Comparison of ENCODE assay signal across 28 cellular contexts in genomic region chr1:175042650-175043049, GRCh38. TPM values are rescaled to one million over a fixed set of nuclear protein-coding genes. Genes with fewer than 3 reads are reported as not detected.
DNase-seq lines count a peak whose midpoint lies in the region; ATAC-seq, FAIRE-seq and TF ChIP-seq lines count a peak whose summit lies in the region.
"Had no signal": no experiment of that assay in that cellular context is flagged by ENCODE, and none has a peak within 500 bp of the region (broad histone marks: within the 10 kb centered on the region; RNA-seq: fewer than 3 reads in every experiment).

No MANE protein-coding gene starts in this region.

- in situ Hi-C loops in HepG2 (cut with HindIII; ENCODE audit: extremely low pct_ligation_motif_present, low pct_unique_long_range_greater_than_20kb) (loop anchor here (5.0 kb wide), 1 partner anchor 75 kb away; no protein-coding TSS in a partner anchor), K562 (cut with MboI) (loop anchor here (5.0 kb wide), 1 partner anchor 85 kb away; no protein-coding TSS in a partner anchor)

- H3K36me3 Mint-ChIP-seq in CD14-positive monocyte: no peaks in the 10 kb centered on the region
- H3K36me3 Mint-ChIP-seq: CD8-positive, alpha-beta T cell had no signal

- no peak overlapping the region for H3K4me3 ChIP-seq in HepG2 (replicated peaks in 1 of 3; ENCODE audit: insufficient read depth in 1 of 3, low read depth in 2 of 3, low read length in 3 of 3)
- H3K4me3 ChIP-seq in right lobe of liver: no peak overlapping the region
- H3K4me3 ChIP-seq in K562: no peak overlapping the region
- H3K4me3 ChIP-seq: BLaER1, GM12878 had no signal

- WGBS in HepG2 (ENCODE audit: low lambda C conversion rate): 30% methylated on average over 3 of the region's 3 CpGs
- 35% methylated on average over 3 of the region's 3 CpGs for WGBS in right lobe of liver (ENCODE audit: insufficient coverage, low coverage, low lambda C conversion rate, missing lambda C conversion rate)
- 2% methylated on average over 3 of the region's 3 CpGs for WGBS in K562 (ENCODE audit: insufficient coverage, low coverage, missing lambda C conversion rate)

- H3K9me3 ChIP-seq in HepG2 (ENCODE audit: low read length) (no peaks in the 10 kb centered on the region), right lobe of liver (no peaks in the 10 kb centered on the region), K562 (replicated peaks; ENCODE audit: control insufficient read depth, insufficient read depth, low read depth, low read length) (no peaks in the 10 kb centered on the region)
- H3K9me3 ChIP-seq: BE2C, Caco-2 had no signal

- H3K9me1 ChIP-seq in K562 (ENCODE audit: control insufficient read depth, insufficient read depth, low read length): no peaks in the 10 kb centered on the region

- no peak overlapping the region for H3K4me3 Mint-ChIP-seq in CD14-positive monocyte
- H3K4me3 Mint-ChIP-seq: CD4-positive, alpha-beta T cell; CD8-positive, alpha-beta T cell had no signal

- H3K79me2 ChIP-seq in HepG2 (ENCODE audit: insufficient read depth, low read length) (no peaks in the 10 kb centered on the region), K562 (ENCODE audit: control insufficient read depth, insufficient read depth, low read length) (no peaks in the 10 kb centered on the region)

- TF ChIP-seq POLR2A in HepG2 (IDR thresholded peaks at IDR 0.05; ENCODE audit: insufficient read depth in 1 of 2, low read depth in 2 of 2, low read length in 2 of 2) (no peak), right lobe of liver (IDR thresholded peaks at IDR 0.05) (no peak), K562 (conservative IDR thresholded peaks at IDR 0.05) (no peak)

- H3K4me2 ChIP-seq in HepG2 (ENCODE audit: low read depth, low read length) (no peak overlapping the region), K562 (ENCODE audit: insufficient read depth, low read length) (no peak overlapping the region)
- H3K4me2 ChIP-seq: BLaER1 had no signal

- no peak overlapping the region for H3K27ac Mint-ChIP-seq in CD14-positive monocyte
- H3K27ac Mint-ChIP-seq: CD4-positive, alpha-beta T cell; CD8-positive, alpha-beta T cell had no signal

- H3K27ac ChIP-seq in HepG2 (ENCODE audit: extremely low read length, insufficient read depth, low read length) (no peak overlapping the region), right lobe of liver (no peak overlapping the region), K562 (ENCODE audit: extremely low read depth, low read depth, low read length) (no peak overlapping the region)
- H3K27ac ChIP-seq: 22Rv1, BLaER1 had no signal

- peaks cover 0 to 3% (median 0%) of the 10 kb centered on the region in 3 donors for H3K27me3 Mint-ChIP-seq in CD14-positive monocyte (ENCODE audit: low read depth in 3 of 3)

- no peak for FAIRE-seq in HepG2 (lab: Jason Lieb, UNC)
- no peak for FAIRE-seq in K562 (lab: Jason Lieb, UNC)
- FAIRE-seq: GM12878, GM12892, GM18507 had no signal

- TF ChIP-seq CTCF in HepG2 (CRISPR knock-in tag; IDR thresholded peaks at IDR 0.05) (no peak), right lobe of liver (IDR thresholded peaks at IDR 0.05) (no peak), K562 (IDR thresholded peaks at IDR 0.05 in 2 of 3, conservative IDR thresholded peaks at IDR 0.05 in 1 of 3; ENCODE audit: insufficient read depth in 2 of 3, low read depth in 1 of 3, low read length in 3 of 3) (no peak), CD14-positive monocyte (IDR thresholded peaks at IDR 0.05) (no peak)

- TF ChIP-seq RAD21 in HepG2 (CRISPR knock-in tag; IDR thresholded peaks at IDR 0.05) (no peak), K562 (CRISPR knock-in tag; conservative IDR thresholded peaks at IDR 0.05 in 1 of 2, IDR thresholded peaks at IDR 0.05 in 1 of 2) (no peak)

- DNase-seq in HepG2 (ENCODE audit: low spot score) (no peak), right lobe of liver (no peak), K562 (ENCODE audit: extremely low read depth in 1 of 4, low spot score in 3 of 4) (no peak), CD14-positive monocyte (ENCODE audit: low spot score) (no peak)
- DNase-seq in stimulated activated CD4-positive, alpha-beta T cell treated with anti-CD3 and anti-CD28 coated beads, Interleukin-2, amount 100 ng/mL, for 48 hours: no peak
- DNase-seq: ACHN; BE2C; C1 segment of cervical spinal cord; Caco-2; Calu3; CD4-positive, alpha-beta T cell; CD8-positive, alpha-beta T cell; DMS 273 treated with DMSO at 0.1 percent for 48 hours; DMS153; DMS53; DMS79; DND-41; EL; GDM1 had no signal

- H2AFZ ChIP-seq in HepG2 (ENCODE audit: low read length): no peak overlapping the region
- H2AFZ ChIP-seq in K562 (ENCODE audit: low read depth, low read length): no peak overlapping the region

- H3K4me1 ChIP-seq in HepG2 (ENCODE audit: insufficient read depth, low read length): peaks cover 14% of the 10 kb centered on the region
- no peaks in the 10 kb centered on the region for H3K4me1 ChIP-seq in right lobe of liver
- peaks cover 0 to 11% of the 10 kb centered on the region in 2 experiments; a peak in 1 of 5 replicates for H3K4me1 ChIP-seq in K562 (replicated peaks in 1 of 2; ENCODE audit: control insufficient read depth in 2 of 2, insufficient read depth in 2 of 2, low read length in 2 of 2)
- H3K4me1 ChIP-seq: BE2C, BLaER1, Caco-2 had no signal

- intact Hi-C loops in HepG2 (cut with micrococcal nuclease; ENCODE audit: unreplicated experiment): no loop called here
- intact Hi-C loops in right lobe of liver (cut with DNase I): no loop called here
- intact Hi-C loops in K562 (cut with micrococcal nuclease): no loop called here
- intact Hi-C loops in CD14-positive monocyte (cut with micrococcal nuclease): no loop called here

- TF ChIP-seq EP300 in HepG2 (IDR thresholded peaks at IDR 0.05; ENCODE audit: low read depth in 2 of 2, low read length in 2 of 2): no peak
- no peak for TF ChIP-seq EP300 in HepG2 (CRISPR knock-in tag; IDR thresholded peaks at IDR 0.05; ENCODE audit: borderline replicate concordance)
- no peak for TF ChIP-seq EP300 in K562 (IDR thresholded peaks at IDR 0.05; ENCODE audit: low read length)

- peaks cover under 1% of the 10 kb centered on the region for H3K4me1 Mint-ChIP-seq in CD14-positive monocyte

- peaks cover 6 to 16% (median 13%) of the 10 kb centered on the region in 7 donors for H3K9me3 Mint-ChIP-seq in CD14-positive monocyte
- H3K9me3 Mint-ChIP-seq: CD4-positive, alpha-beta T cell; CD8-positive, alpha-beta T cell had no signal

- H3K36me3 ChIP-seq in HepG2 (replicated peaks in 1 of 2; ENCODE audit: control insufficient read depth in 1 of 2, insufficient read depth in 2 of 2, low read length in 2 of 2): no peaks in the 10 kb centered on the region
- H3K36me3 ChIP-seq in right lobe of liver: no peaks in the 10 kb centered on the region
- no peaks in the 10 kb centered on the region for H3K36me3 ChIP-seq in K562 (ENCODE audit: control insufficient read depth, insufficient read depth, low read length)
- H3K36me3 ChIP-seq: BE2C, BLaER1 had no signal

- H4K20me1 ChIP-seq in HepG2 (ENCODE audit: insufficient read depth, low read length): no peaks in the 10 kb centered on the region
- no peaks in the 10 kb centered on the region for H4K20me1 ChIP-seq in K562 (replicated peaks; ENCODE audit: control insufficient read depth, insufficient read depth, low read length)
- H4K20me1 ChIP-seq: BLaER1 had no signal

- CTCF ChIA-PET in HepG2 (lab: Yijun Ruan, JAX; ENCODE audit: low intra/inter-chr PET ratio, low total read pairs): no interaction called here
- CTCF ChIA-PET in K562 (lab: Yijun Ruan, JAX; ENCODE audit: low intra/inter-chr PET ratio): interaction anchor here (0.7 kb wide), 1 partner anchor 113 kb away, joined by 4 read pairs; no protein-coding TSS in a partner anchor

- no peak for ATAC-seq in HepG2
- no peak for ATAC-seq in right lobe of liver
- ATAC-seq in K562: no peak
- ATAC-seq: CD8-positive, alpha-beta T cell; GM12878 had no signal

- POLR2A ChIA-PET in HepG2 (lab: Yijun Ruan, JAX) (no interaction called here), K562 (lab: Yijun Ruan, JAX) (interaction anchor here (1.0 kb wide), 1 partner anchor 104 kb away, joined by 3 read pairs; no protein-coding TSS in a partner anchor)

- H3K9ac ChIP-seq in HepG2 (ENCODE audit: insufficient read depth, low read depth, low read length) (no peak overlapping the region), K562 (ENCODE audit: insufficient read depth in 1 of 2, low read depth in 2 of 2, low read length in 2 of 2) (no peak overlapping the region)
- H3K9ac ChIP-seq: BLaER1 had no signal

- BruUV-seq in HepG2 (replicated peaks; lab: Mats Ljungman, UMichigan) (no TSS peak), K562 (replicated peaks; lab: Mats Ljungman, UMichigan) (no TSS peak)

- H3K27me3 ChIP-seq in HepG2 (ENCODE audit: control insufficient read depth in 1 of 2, insufficient read depth in 2 of 2, low read length in 2 of 2): no peaks in the 10 kb centered on the region
- H3K27me3 ChIP-seq in right lobe of liver: no peaks in the 10 kb centered on the region
- H3K27me3 ChIP-seq in K562 (ENCODE audit: control insufficient read depth in 2 of 2, insufficient read depth in 2 of 2, low read length in 2 of 2): peaks cover 51 to 58% of the 10 kb centered on the region in 2 experiments
- H3K27me3 ChIP-seq: BE2C, BLaER1 had no signal

RNA-seq across cellular contexts. Expression of gene MRPS14, which starts 19.4 kb away (rescaled TPM):
- total RNA-seq in HepG2 (2016; rRNA removed; fragmentation: Illumina TruSeq; extraction: Trizol) (43.2 and 52.7 TPM in 2 replicates), right lobe of liver (10 to 100 TPM in 5 of 6 experiments, 1 to 10 TPM in 1; 9.4 to 22.8 (median 18.8) TPM), K562 (2014; rRNA removed) (36.2 and 54.9 TPM in 2 replicates), K562 (2014; rRNA removed; fragmentation: Illumina TruSeq; extraction: Trizol) (52.1 and 54.4 TPM in 2 replicates), K562 (2015; rRNA removed; fragmentation: Illumina TruSeq; extraction: Trizol) (32.5 and 38.1 TPM in 2 replicates), K562 (2021) (50.2 and 51.9 TPM in 2 replicates)
- total RNA-seq in HepG2 (2016; cell fraction: cytosol; rRNA removed; fragmentation: Illumina TruSeq; extraction: Trizol; ENCODE audit: low read depth): 9.3 and 9.4 TPM in 2 replicates
- 44.1 and 58.4 TPM in 2 replicates for total RNA-seq in HepG2 (2016; cell fraction: insoluble cytoplasmic fraction; rRNA removed; fragmentation: Illumina TruSeq; extraction: Trizol)
- total RNA-seq in HepG2 (2016; cell fraction: membrane; rRNA removed; fragmentation: Illumina TruSeq; extraction: Trizol): 13.3 and 14.6 TPM in 2 replicates
- total RNA-seq in HepG2 (2016; cell fraction: nucleus; rRNA removed; fragmentation: Illumina TruSeq; extraction: Trizol): 19.0 and 20.8 TPM in 2 replicates
- polyA plus RNA-seq in HepG2 (2011; rRNA removed) (32.0 and 36.6 TPM in 2 replicates), K562 (2011; rRNA removed) (64.1 and 78.2 TPM in 2 replicates), K562 (2014; fragmentation: Illumina TruSeq; extraction: Trizol) (41.6 and 52.1 TPM in 2 replicates), K562 (2014; fragmentation: Nextera tagmentation; extraction: Ambion mirVana) (100 to 1,000 TPM; 215 to 231 TPM), K562 (2014; rRNA removed) (55.3 and 74.1 TPM in 2 replicates), CD14-positive monocyte (10 to 100 TPM; 48.1 to 53.2 TPM)
- 20.4 and 26.8 TPM in 2 replicates for polyA plus RNA-seq in HepG2 (2011; cell fraction: cytosol; rRNA removed)
- polyA plus RNA-seq in HepG2 (2011; cell fraction: nucleus; rRNA removed): 14.8 and 19.5 TPM in 2 replicates
- 38.4 and 42.2 TPM in 2 replicates for polyA plus RNA-seq in HepG2 (2012)
- 11.7 and 12.1 TPM in 2 replicates for polyA plus RNA-seq in HepG2 (2016; cell fraction: cytosol; fragmentation: Illumina TruSeq; extraction: Trizol; ENCODE audit: low read depth)
- 52.9 and 60.0 TPM in 2 replicates for polyA plus RNA-seq in HepG2 (2016; cell fraction: insoluble cytoplasmic fraction; fragmentation: Illumina TruSeq; extraction: Trizol; ENCODE audit: low read depth)
- 11.2 and 11.7 TPM in 2 replicates for polyA plus RNA-seq in HepG2 (2016; cell fraction: membrane; fragmentation: Illumina TruSeq; extraction: Trizol; ENCODE audit: low read depth)
- 32.8 and 35.8 TPM in 2 replicates for polyA plus RNA-seq in HepG2 (2016; cell fraction: nucleus; fragmentation: Illumina TruSeq; extraction: Trizol; ENCODE audit: insufficient read depth, low read depth)
- polyA minus RNA-seq in HepG2 (2011; rRNA and poly(A)+ RNA removed; ENCODE audit: low replicate concordance): 11.8 and 20.3 TPM in 2 replicates
- polyA minus RNA-seq in HepG2 (2011; cell fraction: cytosol; rRNA and poly(A)+ RNA removed): 9.5 and 10.3 TPM in 2 replicates
- 25.4 and 25.8 TPM in 2 replicates for polyA minus RNA-seq in HepG2 (2011; cell fraction: nucleus; rRNA and poly(A)+ RNA removed)
- total RNA-seq in K562 (2011; cell fraction: chromatin; rRNA removed; ENCODE audit: low replicate concordance): 21.1 and 37.3 TPM in 2 replicates
- total RNA-seq in K562 (2011; cell fraction: nucleolus; rRNA removed): 16.8 and 19.3 TPM in 2 replicates
- 28.0 and 54.0 TPM in 2 replicates for total RNA-seq in K562 (2011; cell fraction: nucleoplasm; rRNA removed)
- polyA plus RNA-seq in K562 (2011; cell fraction: cytosol; rRNA removed): 29.7 and 49.3 TPM in 2 replicates
- 45.1 and 60.4 TPM in 2 replicates for polyA plus RNA-seq in K562 (2011; cell fraction: nucleus; rRNA removed)
- 34.4 and 50.9 TPM in 2 replicates for polyA plus RNA-seq in K562 (2012)
- polyA minus RNA-seq in K562 (2011; rRNA and poly(A)+ RNA removed): 36.3 and 40.6 TPM in 2 replicates
- 11.5 and 13.2 TPM in 2 replicates for polyA minus RNA-seq in K562 (2011; cell fraction: cytosol; rRNA and poly(A)+ RNA removed)
- polyA minus RNA-seq in K562 (2011; cell fraction: nucleus; rRNA and poly(A)+ RNA removed): 16.8 and 28.3 TPM in 2 replicates

RNA-seq across cellular contexts. Expression of gene TNN, which starts 25.0 kb away (rescaled TPM):
- total RNA-seq in HepG2 (2016; rRNA removed; fragmentation: Illumina TruSeq; extraction: Trizol) (not detected in 2 replicates), right lobe of liver (under 1 TPM; 0.18 to 0.67 (median 0.41) TPM), K562 (2014; rRNA removed) (0.08 TPM in 1 of 2 replicates, not detected in the other), K562 (2014; rRNA removed; fragmentation: Illumina TruSeq; extraction: Trizol) (0.03 TPM in 1 of 2 replicates, not detected in the other), K562 (2015; rRNA removed; fragmentation: Illumina TruSeq; extraction: Trizol) (0.07 TPM in 1 of 2 replicates, not detected in the other), K562 (2021) (0.09 TPM in 1 of 2 replicates, not detected in the other)
- total RNA-seq in HepG2 (2016; cell fraction: cytosol; rRNA removed; fragmentation: Illumina TruSeq; extraction: Trizol; ENCODE audit: low read depth): not detected in 2 replicates
- not detected in 2 replicates for total RNA-seq in HepG2 (2016; cell fraction: insoluble cytoplasmic fraction; rRNA removed; fragmentation: Illumina TruSeq; extraction: Trizol)
- not detected in 2 replicates for total RNA-seq in HepG2 (2016; cell fraction: membrane; rRNA removed; fragmentation: Illumina TruSeq; extraction: Trizol)
- total RNA-seq in HepG2 (2016; cell fraction: nucleus; rRNA removed; fragmentation: Illumina TruSeq; extraction: Trizol): not detected in 2 replicates
- polyA plus RNA-seq in HepG2 (2011; rRNA removed) (0.03 TPM in 1 of 2 replicates, not detected in the other), K562 (2011; rRNA removed) (0.04 TPM in 1 of 2 replicates, not detected in the other), K562 (2014; fragmentation: Illumina TruSeq; extraction: Trizol) (0.03 and 0.07 TPM in 2 replicates), K562 (2014; fragmentation: Nextera tagmentation; extraction: Ambion mirVana) (under 1 TPM in 1 of 2 experiments, not detected in 1; 0.01 TPM), K562 (2014; rRNA removed) (0.12 TPM in 1 of 2 replicates, not detected in the other), CD14-positive monocyte (not detected)
- not detected in 2 replicates for polyA plus RNA-seq in HepG2 (2011; cell fraction: cytosol; rRNA removed)
- polyA plus RNA-seq in HepG2 (2011; cell fraction: nucleus; rRNA removed): 0.05 TPM in 1 of 2 replicates, not detected in the other
- not detected in 2 replicates for polyA plus RNA-seq in HepG2 (2012)
- not detected in 2 replicates for polyA plus RNA-seq in HepG2 (2016; cell fraction: cytosol; fragmentation: Illumina TruSeq; extraction: Trizol; ENCODE audit: low read depth)
- not detected in 2 replicates for polyA plus RNA-seq in HepG2 (2016; cell fraction: insoluble cytoplasmic fraction; fragmentation: Illumina TruSeq; extraction: Trizol; ENCODE audit: low read depth)
- polyA plus RNA-seq in HepG2 (2016; cell fraction: membrane; fragmentation: Illumina TruSeq; extraction: Trizol; ENCODE audit: low read depth): not detected in 2 replicates
- polyA plus RNA-seq in HepG2 (2016; cell fraction: nucleus; fragmentation: Illumina TruSeq; extraction: Trizol; ENCODE audit: insufficient read depth, low read depth): not detected in 2 replicates
- polyA minus RNA-seq in HepG2 (2011; rRNA and poly(A)+ RNA removed; ENCODE audit: low replicate concordance): 0.05 TPM in 1 of 2 replicates, not detected in the other
- polyA minus RNA-seq in HepG2 (2011; cell fraction: cytosol; rRNA and poly(A)+ RNA removed): not detected in 2 replicates
- polyA minus RNA-seq in HepG2 (2011; cell fraction: nucleus; rRNA and poly(A)+ RNA removed): not detected in 2 replicates
- 0.05 TPM in 1 of 2 replicates, not detected in the other for total RNA-seq in K562 (2011; cell fraction: chromatin; rRNA removed; ENCODE audit: low replicate concordance)
- total RNA-seq in K562 (2011; cell fraction: nucleolus; rRNA removed): not detected in 2 replicates
- total RNA-seq in K562 (2011; cell fraction: nucleoplasm; rRNA removed): not detected in 2 replicates
- polyA plus RNA-seq in K562 (2011; cell fraction: cytosol; rRNA removed): 0.01 and 0.06 TPM in 2 replicates
- 0.03 and 0.04 TPM in 2 replicates for polyA plus RNA-seq in K562 (2011; cell fraction: nucleus; rRNA removed)
- polyA plus RNA-seq in K562 (2012): 0.04 and 0.15 TPM in 2 replicates
- 0.03 TPM in 1 of 2 replicates, not detected in the other for polyA minus RNA-seq in K562 (2011; rRNA and poly(A)+ RNA removed)
- polyA minus RNA-seq in K562 (2011; cell fraction: cytosol; rRNA and poly(A)+ RNA removed): not detected in 2 replicates
- polyA minus RNA-seq in K562 (2011; cell fraction: nucleus; rRNA and poly(A)+ RNA removed): not detected in 2 replicates
- total RNA-seq: A172; A673; Caco-2; CD4-positive, alpha-beta T cell; CD8-positive, alpha-beta T cell; G401 had no signal
- polyA plus RNA-seq: AG04450 had no signal

RNA-seq across cellular contexts. Expression of gene CACYBP, which starts 42.9 kb away (rescaled TPM):
- 183 and 247 TPM in 2 replicates for total RNA-seq in HepG2 (2016; rRNA removed; fragmentation: Illumina TruSeq; extraction: Trizol)
- 30.4 and 49.6 TPM in 2 replicates for total RNA-seq in HepG2 (2016; cell fraction: cytosol; rRNA removed; fragmentation: Illumina TruSeq; extraction: Trizol; ENCODE audit: low read depth)
- total RNA-seq in HepG2 (2016; cell fraction: insoluble cytoplasmic fraction; rRNA removed; fragmentation: Illumina TruSeq; extraction: Trizol): 174 and 253 TPM in 2 replicates
- total RNA-seq in HepG2 (2016; cell fraction: membrane; rRNA removed; fragmentation: Illumina TruSeq; extraction: Trizol): 59.8 and 73.6 TPM in 2 replicates
- 71.5 and 73.7 TPM in 2 replicates for total RNA-seq in HepG2 (2016; cell fraction: nucleus; rRNA removed; fragmentation: Illumina TruSeq; extraction: Trizol)
- polyA plus RNA-seq in HepG2 (2011; rRNA removed): 14.4 and 18.4 TPM in 2 replicates
- 16.9 and 18.9 TPM in 2 replicates for polyA plus RNA-seq in HepG2 (2011; cell fraction: cytosol; rRNA removed)
- 6.2 and 30.3 TPM in 2 replicates for polyA plus RNA-seq in HepG2 (2011; cell fraction: nucleus; rRNA removed)
- polyA plus RNA-seq in HepG2 (2012): 63.3 and 84.9 TPM in 2 replicates
- 27.7 and 44.6 TPM in 2 replicates for polyA plus RNA-seq in HepG2 (2016; cell fraction: cytosol; fragmentation: Illumina TruSeq; extraction: Trizol; ENCODE audit: low read depth)
- polyA plus RNA-seq in HepG2 (2016; cell fraction: insoluble cytoplasmic fraction; fragmentation: Illumina TruSeq; extraction: Trizol; ENCODE audit: low read depth): 258 and 299 TPM in 2 replicates
- 37.6 and 44.0 TPM in 2 replicates for polyA plus RNA-seq in HepG2 (2016; cell fraction: membrane; fragmentation: Illumina TruSeq; extraction: Trizol; ENCODE audit: low read depth)
- polyA plus RNA-seq in HepG2 (2016; cell fraction: nucleus; fragmentation: Illumina TruSeq; extraction: Trizol; ENCODE audit: insufficient read depth, low read depth): 94.4 and 105 TPM in 2 replicates
- 7.8 and 17.6 TPM in 2 replicates for polyA minus RNA-seq in HepG2 (2011; rRNA and poly(A)+ RNA removed; ENCODE audit: low replicate concordance)
- polyA minus RNA-seq in HepG2 (2011; cell fraction: cytosol; rRNA and poly(A)+ RNA removed): 13.6 and 15.7 TPM in 2 replicates
- 22.3 and 32.9 TPM in 2 replicates for polyA minus RNA-seq in HepG2 (2011; cell fraction: nucleus; rRNA and poly(A)+ RNA removed)
- total RNA-seq in right lobe of liver: 10 to 100 TPM; 20.3 to 60.0 (median 31.2) TPM
- total RNA-seq in K562 (2011; cell fraction: chromatin; rRNA removed; ENCODE audit: low replicate concordance): 23.3 and 112 TPM in 2 replicates
- total RNA-seq in K562 (2011; cell fraction: nucleolus; rRNA removed): 24.3 and 27.0 TPM in 2 replicates
- 34.6 and 38.8 TPM in 2 replicates for total RNA-seq in K562 (2011; cell fraction: nucleoplasm; rRNA removed)
- total RNA-seq in K562 (2014; rRNA removed): 696 and 1,428 TPM in 2 replicates
- 461 and 476 TPM in 2 replicates for total RNA-seq in K562 (2014; rRNA removed; fragmentation: Illumina TruSeq; extraction: Trizol)
- total RNA-seq in K562 (2015; rRNA removed; fragmentation: Illumina TruSeq; extraction: Trizol): 488 and 504 TPM in 2 replicates
- total RNA-seq in K562 (2021): 337 and 346 TPM in 2 replicates
- 96.9 and 147 TPM in 2 replicates for polyA plus RNA-seq in K562 (2011; rRNA removed)
- 33.9 and 55.7 TPM in 2 replicates for polyA plus RNA-seq in K562 (2011; cell fraction: cytosol; rRNA removed)
- 25.6 and 30.5 TPM in 2 replicates for polyA plus RNA-seq in K562 (2011; cell fraction: nucleus; rRNA removed)
- 217 and 328 TPM in 2 replicates for polyA plus RNA-seq in K562 (2012)
- polyA plus RNA-seq in K562 (2014; fragmentation: Illumina TruSeq; extraction: Trizol): 455 and 517 TPM in 2 replicates
- polyA plus RNA-seq in K562 (2014; fragmentation: Nextera tagmentation; extraction: Ambion mirVana): 100 to 1,000 TPM; 468 to 510 TPM
- 1,244 and 1,576 TPM in 2 replicates for polyA plus RNA-seq in K562 (2014; rRNA removed)
- 106 and 118 TPM in 2 replicates for polyA minus RNA-seq in K562 (2011; rRNA and poly(A)+ RNA removed)
- 54.5 and 56.8 TPM in 2 replicates for polyA minus RNA-seq in K562 (2011; cell fraction: cytosol; rRNA and poly(A)+ RNA removed)
- polyA minus RNA-seq in K562 (2011; cell fraction: nucleus; rRNA and poly(A)+ RNA removed): 30.0 and 70.6 TPM in 2 replicates
- 10 to 100 TPM; 74.8 to 86.9 TPM for polyA plus RNA-seq in CD14-positive monocyte

Comparison
In these comparisons a context has a peak if more than half of its experiments do, and no peak if none do; other contexts are left out.
1. Of the 241 proteins assayed by ChIP-seq in both HepG2 and K562: peak only in HepG2: MAFF; only in K562: MAFG; in both: none; in neither: 238; mixed calls (peak in some experiments, not most) for 1.